ENCODE assay signal across 8 cellular contexts in the genomic region with DNA sequence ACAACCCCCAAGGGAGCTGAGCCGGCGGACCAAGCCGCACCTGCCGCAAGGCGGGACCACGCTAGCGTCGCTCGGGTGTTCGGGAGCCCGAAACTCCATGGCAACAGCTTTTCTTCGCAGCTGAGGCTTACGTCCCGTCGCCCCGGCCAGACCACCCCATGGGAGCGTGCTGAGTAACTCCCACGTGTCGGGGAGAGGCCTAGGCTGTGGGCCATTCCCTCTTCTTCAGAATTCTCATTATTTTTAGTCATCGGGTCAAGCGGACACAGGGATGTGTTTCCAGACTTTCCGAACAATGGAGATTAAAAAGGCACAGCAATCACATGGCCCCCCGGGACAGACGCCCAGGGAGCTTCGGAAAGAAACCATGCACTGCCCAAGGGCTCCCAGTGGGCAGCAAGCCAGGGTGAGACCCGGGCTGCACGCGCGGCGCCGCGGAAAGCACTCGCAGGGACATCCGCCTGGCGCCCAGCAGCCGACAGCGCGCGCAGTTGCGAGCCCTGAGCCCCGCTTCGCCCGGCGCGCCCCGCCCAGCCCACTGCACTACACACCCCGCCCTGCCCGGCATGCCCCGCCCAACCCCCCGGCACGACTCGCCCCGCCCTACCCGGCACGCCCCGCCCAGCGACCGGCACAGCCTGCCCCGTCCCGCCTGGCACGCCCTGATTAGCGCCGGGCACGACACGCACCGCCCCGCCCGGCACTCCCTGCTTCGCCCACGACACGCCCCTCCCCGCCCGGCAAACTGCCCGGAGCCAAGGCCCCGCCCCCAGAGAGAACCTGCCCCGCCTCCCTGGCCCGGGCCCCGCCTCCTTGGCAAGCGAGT. TPM values are rescaled to one million over a fixed set of nuclear protein-coding genes. Genes with fewer than 3 reads are reported as not detected.
DNase-seq lines count a peak whose midpoint lies in the region; FAIRE-seq lines count a peak whose summit lies in the region.

No MANE protein-coding gene starts in this region.

- WGBS in neuronal stem cell (ENCODE audit: extremely low coverage in 2 of 2, insufficient read length in 2 of 2, insufficient replicate concordance in 1 of 2), 2 donors, result no CpG with 5 or more reads among the region's 79 CpGs

- no peak overlapping the region for H3K4ac ChIP-seq in neuronal stem cell (ENCODE audit: low read length)

- peak overlapping the region; percentile 29 for H3K23ac ChIP-seq in neuronal stem cell (ENCODE audit: low read depth, low read length, poor library complexity)

- H2BK5ac ChIP-seq in neuronal stem cell (ENCODE audit: low read length), result no peak overlapping the region

- peaks cover 2% of the 10 kb centered on the region for H3K79me1 ChIP-seq in neuronal stem cell (ENCODE audit: low read depth, low read length)

- peak overlapping the region; percentile 96 for H3K4me2 ChIP-seq in neuronal stem cell (ENCODE audit: insufficient read depth, low read length, poor library complexity, severe bottlenecking)

- H2BK120ac ChIP-seq in neuronal stem cell (ENCODE audit: low read depth, low read length), result no peak overlapping the region

- H2BK15ac ChIP-seq in neuronal stem cell (ENCODE audit: low read length), result no peak overlapping the region

- H3K9ac ChIP-seq in neuronal stem cell (ENCODE audit: low read depth, low read length, poor library complexity) (no peak overlapping the region), subcutaneous abdominal adipose tissue (ENCODE audit: low read length in 5 of 5) (peak overlapping the region in 4 of 5 donors; percentile 62 to 76 (median 71))

- no peak overlapping the region for H4K91ac ChIP-seq in neuronal stem cell (ENCODE audit: low read depth, low read length, poor library complexity)

- peak; percentile 67 for FAIRE-seq in G401.6 (lab: Jason Lieb, UNC)

- H3K4me3 ChIP-seq in HAP-1 (peak overlapping the region; percentile 82), MG63 (peak overlapping the region; percentile 56), neuronal stem cell (ENCODE audit: low read length in 2 of 2) (peak overlapping the region; percentile 52 to 85), subcutaneous abdominal adipose tissue (ENCODE audit: low read depth in 1 of 5, low read length in 5 of 5) (peak overlapping the region; percentile 65 to 83 (median 76))

- H2BK12ac ChIP-seq in neuronal stem cell (ENCODE audit: low read length), result peak overlapping the region; percentile 73

- peak overlapping the region; percentile 100 for H2AFZ ChIP-seq in neuronal stem cell (ENCODE audit: low read length)

- 0 out of 2 replicates have a peak, but pooled peaks cover 3% of the 10 kb centered on the region for H3K36me3 ChIP-seq in HAP-1 (replicated peaks)
- no peaks in the 10 kb centered on the region for H3K36me3 ChIP-seq in MG63
- H3K36me3 ChIP-seq in neuronal stem cell (replicated peaks in 1 of 2; ENCODE audit: control insufficient read depth in 2 of 2, insufficient read depth in 2 of 2, low read length in 2 of 2), result peaks cover 2 to 15% of the 10 kb centered on the region in 2 donors
- peaks cover 0 to 4% (median 0%) of the 10 kb centered on the region in 5 donors for H3K36me3 ChIP-seq in subcutaneous abdominal adipose tissue (ENCODE audit: control insufficient read depth in 5 of 5, insufficient read depth in 5 of 5, low read length in 5 of 5)

- in situ Hi-C loops in HAP-1 (cut with MboI; ENCODE audit: low sequenced_read_pairs), result no loop called here

- H3K14ac ChIP-seq in neuronal stem cell (ENCODE audit: low read length), result peak overlapping the region; percentile 94

- DNase-seq in HAP-1 (ENCODE audit: low spot score in 2 of 2) (peak; percentile 89 to 98), MG63 (peak; percentile 88), SHP77 (lab: John Stamatoyannopoulos, UW) (peak; percentile 86 to 97), activated gamma-delta T cell treated with Interleukin-2 at 50 U/mL for 16 hours (peak; percentile 99), foreskin melanocyte (peak; percentile 89), neuronal stem cell (ENCODE audit: low spot score) (peak; percentile 95)

- H3K27ac ChIP-seq in neuronal stem cell (replicated peaks; ENCODE audit: low read length), result no peak overlapping the region
- peak overlapping the region; percentile 37 for H3K27ac ChIP-seq in subcutaneous abdominal adipose tissue (ENCODE audit: low read depth, low read length)

- H4K8ac ChIP-seq in neuronal stem cell (ENCODE audit: low read depth, low read length), result no peak overlapping the region

- peak overlapping the region; percentile 93 for H3K18ac ChIP-seq in neuronal stem cell (ENCODE audit: low read length)

- H2AK5ac ChIP-seq in neuronal stem cell (ENCODE audit: low read depth, low read length), result no peak overlapping the region

- H3K9me3 ChIP-seq in HAP-1, result no peaks in the 10 kb centered on the region
- H3K9me3 ChIP-seq in MG63, result no peaks in the 10 kb centered on the region
- H3K9me3 ChIP-seq in neuronal stem cell (replicated peaks in 1 of 2; ENCODE audit: control insufficient read depth in 2 of 2, insufficient read depth in 1 of 2, low read depth in 1 of 2, low read length in 2 of 2), result no peaks in the 10 kb centered on the region
- no peaks in the 10 kb centered on the region for H3K9me3 ChIP-seq in subcutaneous abdominal adipose tissue (ENCODE audit: control insufficient read depth in 5 of 5, low read length in 5 of 5)

- H3K27me3 ChIP-seq in HAP-1 (ENCODE audit: low read depth) (no peaks in the 10 kb centered on the region), MG63 (no peaks in the 10 kb centered on the region), neuronal stem cell (ENCODE audit: control insufficient read depth in 3 of 3, insufficient read depth in 3 of 3, low read depth in 1 of 3, low read length in 3 of 3) (peaks cover 0 to 10% (median 7%) of the 10 kb centered on the region in 3 experiments), subcutaneous abdominal adipose tissue (ENCODE audit: control insufficient read depth in 5 of 5, insufficient read depth in 4 of 5, low read length in 5 of 5) (no peaks in the 10 kb centered on the region)

- H3K4me1 ChIP-seq in HAP-1 (peaks cover 4% of the 10 kb centered on the region), neuronal stem cell (ENCODE audit: control insufficient read depth in 2 of 2, insufficient read depth in 1 of 2, low read depth in 1 of 2, low read length in 2 of 2) (peaks cover 2 to 5% of the 10 kb centered on the region in 2 donors), subcutaneous abdominal adipose tissue (ENCODE audit: control insufficient read depth in 5 of 5, insufficient read depth in 5 of 5, low read length in 5 of 5) (peaks cover 0 to 16% (median 13%) of the 10 kb centered on the region in 5 donors)

RNA-seq across cellular contexts. Expression of a gene that starts 0.4 kb away (rescaled TPM):
- total RNA-seq in MG63 (2014; rRNA removed; shearing (Covaris generic); ENCODE audit: low replicate concordance), result 1.5 TPM in 1 of 2 replicates, not detected in the other
- polyA plus RNA-seq in neuronal stem cell (2013, experiment 1 of 2), result 5.8 TPM
- polyA plus RNA-seq in neuronal stem cell (2013, experiment 2 of 2), result 6.4 TPM

RNA-seq across cellular contexts. Expression of a gene that starts 28.2 kb away (rescaled TPM):
- 23.1 and 26.2 TPM in 2 replicates for total RNA-seq in MG63 (2014; rRNA removed; shearing (Covaris generic); ENCODE audit: low replicate concordance)
- polyA plus RNA-seq in neuronal stem cell (2013, experiment 1 of 2), result 22.5 TPM
- polyA plus RNA-seq in neuronal stem cell (2013, experiment 2 of 2), result 22.6 TPM

RNA-seq across cellular contexts. Expression of a gene that starts 28.4 kb away (rescaled TPM):
- total RNA-seq in MG63 (2014; rRNA removed; shearing (Covaris generic); ENCODE audit: low replicate concordance), result 3.1 and 8.0 TPM in 2 replicates
- 6.9 TPM for polyA plus RNA-seq in neuronal stem cell (2013, experiment 1 of 2)
- polyA plus RNA-seq in neuronal stem cell (2013, experiment 2 of 2), result 7.0 TPM
